In genomic region chr6:26659360-26660095, GRCh38 we compare ENCODE assay signal across 8 cellular contexts. TPM values are rescaled to one million over a fixed set of nuclear protein-coding genes. Genes with fewer than 3 reads are reported as not detected.
DNase-seq lines count a peak whose midpoint lies in the region; ATAC-seq and TF ChIP-seq lines count a peak whose summit lies in the region.
"Not testable (repeated sequence)": the region's sequence is repeated elsewhere in the genome, so short reads cannot be mapped to it uniquely, and the experiment has no call there.

Gene ZNF322 (minus strand): TSS chr6:26659746. CDS start chr6:26638553, 21,193 bp downstream.

- H3K4me3 Mint-ChIP-seq in T-cell (peak within 1 kb of the TSS; percentile 83 to 85 (median 84)), type B pancreatic cell (peak within 1 kb of the TSS; percentile 90)

- TF ChIP-seq CTCF in GM12875 (IDR thresholded peaks at IDR 0.05; ENCODE audit: borderline replicate concordance, insufficient read depth, low read depth, low read length); type B pancreatic cell (conservative IDR thresholded peaks at IDR 0.05): not testable (repeated sequence)
- peak in 1 of 6 experiments; percentile 12 for TF ChIP-seq CTCF in adrenal gland (IDR thresholded peaks at IDR 0.05)
- peak in 1 of 12 donors; percentile 4 for TF ChIP-seq CTCF in heart left ventricle (IDR thresholded peaks at IDR 0.05)

- H3K27me3 Mint-ChIP-seq in T-cell (peaks cover 20 to 22% of the 10 kb centered on the region in 2 donors), type B pancreatic cell (peaks cover 37% of the 10 kb centered on the region)

- TF ChIP-seq POLR2A in adrenal gland (IDR thresholded peaks at IDR 0.05) (peak; percentile 58 to 73), heart left ventricle (IDR thresholded peaks at IDR 0.05) (peak in 1 of 2 donors; percentile 85)

- peaks cover 15 to 21% of the 10 kb centered on the region in 2 donors for H3K4me1 ChIP-seq in adrenal gland (replicated peaks in 1 of 2)
- peaks cover 7 to 43% (median 19%) of the 10 kb centered on the region in 12 donors for H3K4me1 ChIP-seq in heart left ventricle

- not testable (repeated sequence) for H3K36me3 ChIP-seq in adrenal gland (replicated peaks in 1 of 2)
- peaks cover 0 to 35% (median 19%) of the 10 kb centered on the region in 9 donors for H3K36me3 ChIP-seq in heart left ventricle

- H3K36me3 Mint-ChIP-seq in T-cell = peaks cover 20% of the 10 kb centered on the region
- peaks cover 28% of the 10 kb centered on the region for H3K36me3 Mint-ChIP-seq in type B pancreatic cell

- H3K9me3 ChIP-seq in adrenal gland (replicated peaks in 1 of 3); heart left ventricle: not testable (repeated sequence)

- peak; percentile 99 for ATAC-seq in HG02798 (IDR thresholded peaks at IDR 0.05; ENCODE audit: poor library complexity, unreplicated experiment)
- peak; percentile 99 for ATAC-seq in T-cell (replicated peaks in 1 of 4)
- ATAC-seq in heart left ventricle = peak; percentile 100

- peak within 1 kb of the TSS; percentile 55 for H3K4me3 ChIP-seq in GM12875 (ENCODE audit: low read depth, low read length)
- peak within 1 kb of the TSS; percentile 46 to 69 (median 48) for H3K4me3 ChIP-seq in adrenal gland
- H3K4me3 ChIP-seq in heart left ventricle = peak within 1 kb of the TSS; percentile 48 to 96 (median 73)

- WGBS in adrenal gland, 4 donors = 0 to 10% (median 0%) methylated on average over 6 to 46 of the region's 50 CpGs
- 0 to 1% (median 1%) methylated on average over 32 to 48 of the region's 50 CpGs for WGBS in heart left ventricle, 4 donors

- CTCF ChIA-PET in T-cell (lab: Charles Lee) = interaction anchor here in 1 of 2 donors (0.6 kb wide), 1 partner anchor 674 kb away, joined by 4 read pairs; no protein-coding TSS in a partner anchor

- DNase-seq in NCI-H1436 (lab: John Stamatoyannopoulos, UW) (peak; percentile 91), T-cell (peak; percentile 64 to 87 (median 76)), adrenal gland (peak; percentile 95 to 97 (median 96)), heart left ventricle (peak; percentile 96 to 97 (median 96)), pons (ENCODE audit: low spot score) (peak; percentile 97), type B pancreatic cell (ENCODE audit: extremely low spot score, unreplicated experiment) (peak; percentile 95)

- H3K4me1 Mint-ChIP-seq in T-cell (peaks cover 39 to 47% (median 44%) of the 10 kb centered on the region in 3 donors), type B pancreatic cell (ENCODE audit: unreplicated experiment) (peaks cover 18% of the 10 kb centered on the region)

- peak within 1 kb of the TSS; percentile 62 to 67 for H3K27ac Mint-ChIP-seq in T-cell
- H3K27ac Mint-ChIP-seq in type B pancreatic cell = peak within 1 kb of the TSS; percentile 73

- POLR2A ChIA-PET in T-cell (lab: Charles Lee) = not testable (repeated sequence)

- not testable (repeated sequence) for H3K27me3 ChIP-seq in adrenal gland
- peaks cover 0 to 23% (median 0%) of the 10 kb centered on the region in 9 donors for H3K27me3 ChIP-seq in heart left ventricle

- H3K27ac ChIP-seq in adrenal gland = peak within 1 kb of the TSS; percentile 76 to 90 (median 80)
- peak within 1 kb of the TSS; percentile 70 to 89 (median 80) for H3K27ac ChIP-seq in heart left ventricle

- intact Hi-C loops in adrenal gland (cut with DNase I); heart left ventricle (cut with DNase I): not testable (repeated sequence)

- not testable (repeated sequence) for H3K9me3 Mint-ChIP-seq in T-cell, type B pancreatic cell

RNA-seq across cellular contexts. Expression of gene ZNF322, which starts in this region (rescaled TPM):
- 10 to 100 TPM in 3 of 5 donors, 1 to 10 TPM in 2; 2.9 to 17.9 (median 14.7) TPM for total RNA-seq in T-cell
- 10 to 100 TPM; 10.6 to 37.5 (median 23.2) TPM for total RNA-seq in adrenal gland
- 10 to 100 TPM in 1 of 3 donors, 1 to 10 TPM in 2; 5.3 to 22.5 (median 8.6) TPM for polyA plus RNA-seq in adrenal gland
- total RNA-seq in heart left ventricle = 10 to 100 TPM in 6 of 9 donors, 1 to 10 TPM in 3; 7.1 to 17.2 (median 13.4) TPM
- 1 to 10 TPM; 4.0 to 7.8 TPM for polyA plus RNA-seq in heart left ventricle
- total RNA-seq in type B pancreatic cell (ENCODE audit: low replicate concordance) = 31.9 and 40.2 TPM in 2 replicates

Comparison
In these comparisons a context has a peak if more than half of its experiments do, and no peak if none do; other contexts are left out.
1. Peak in every context shown above with its lines: DNase-seq, ATAC-seq, H3K4me3 ChIP-seq and H3K27ac ChIP-seq.